In the genomic region with DNA sequence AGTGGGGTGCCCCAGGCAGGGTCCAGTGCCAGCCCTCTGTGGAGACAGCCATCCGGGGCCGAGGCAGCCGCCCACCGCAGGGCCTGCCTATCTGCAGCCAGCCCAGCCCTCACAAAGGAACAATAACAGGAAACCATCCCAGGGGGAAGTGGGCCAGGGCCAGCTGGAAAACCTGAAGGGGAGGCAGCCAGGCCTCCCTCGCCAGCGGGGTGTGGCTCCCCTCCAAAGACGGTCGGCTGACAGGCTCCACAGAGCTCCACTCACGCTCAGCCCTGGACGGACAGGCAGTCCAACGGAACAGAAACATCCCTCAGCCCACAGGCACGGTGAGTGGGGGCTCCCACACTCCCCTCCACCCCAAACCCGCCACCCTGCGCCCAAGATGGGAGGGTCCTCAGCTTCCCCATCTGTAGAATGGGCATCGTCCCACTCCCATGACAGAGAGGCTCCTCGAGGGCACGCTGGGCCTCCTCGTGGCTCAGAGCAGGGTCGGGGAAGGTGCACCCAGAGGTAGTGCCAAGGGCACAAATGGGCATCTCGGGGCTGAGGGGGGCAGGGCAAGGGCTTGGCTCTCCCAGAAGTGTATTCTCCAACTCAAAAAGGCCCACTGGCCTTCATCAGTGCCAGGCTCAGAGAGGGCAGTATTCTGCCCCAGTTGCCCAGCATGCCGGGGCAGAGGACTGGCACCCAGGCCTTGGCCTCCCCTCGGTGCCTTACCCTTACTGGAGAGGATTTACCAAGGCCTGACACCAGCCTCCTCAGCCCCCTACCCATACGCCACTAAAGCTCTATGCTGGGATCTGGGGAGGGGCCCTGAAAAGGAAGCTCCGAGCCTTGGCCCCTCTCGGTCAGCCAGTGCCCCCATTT, we compare ENCODE assay signal across 12 cellular contexts. TPM values are rescaled to one million over a fixed set of nuclear protein-coding genes. Genes with fewer than 3 reads are reported as not detected.
A peak's percentile ranks its signal among the peaks of the same experiment; 100 is the strongest.
DNase-seq lines count a peak whose midpoint lies in the region; ATAC-seq and TF ChIP-seq lines count a peak whose summit lies in the region.
"Had no signal": no experiment of that assay in that cellular context is flagged by ENCODE, and none has a peak within 500 bp of the region (broad histone marks: within the 10 kb centered on the region; RNA-seq: fewer than 3 reads in every experiment).

CDH5 (plus strand) TSS at position 259 of the 867 bp plus-strand sequence. CDS start 12,647 bp downstream, outside the sequence.

- CTCF ChIA-PET in CD4-positive, alpha-beta T cell (lab: Charles Lee), result no interaction called here

- H3K9me3 ChIP-seq in Peyer's patch, result no peaks in the 10 kb centered on the region
- H3K9me3 ChIP-seq in endodermal cell (ENCODE audit: control insufficient read depth, low read length), result no peaks in the 10 kb centered on the region
- H3K9me3 ChIP-seq in lung (ENCODE audit: control insufficient read depth in 2 of 2, insufficient read depth in 1 of 2, low read length in 1 of 2), result no peaks in the 10 kb centered on the region
- H3K9me3 ChIP-seq in thyroid gland, result no peaks in the 10 kb centered on the region
- H3K9me3 ChIP-seq in CD4-positive, alpha-beta T cell (ENCODE audit: control insufficient read depth, low read length), result no peaks in the 10 kb centered on the region
- H3K9me3 ChIP-seq: HAP-1 had no signal

- peak within 1 kb of the TSS; percentile 24 to 65 (median 46) for H3K27ac ChIP-seq in Peyer's patch
- H3K27ac ChIP-seq in endodermal cell (ENCODE audit: low read depth, low read length), result no peak within 1 kb of the TSS
- peak within 1 kb of the TSS; percentile 58 to 90 for H3K27ac ChIP-seq in lung (ENCODE audit: low read depth in 1 of 2, low read length in 1 of 2)
- H3K27ac ChIP-seq in thyroid gland, result peak within 1 kb of the TSS; percentile 63 to 68 (median 67)
- H3K27ac ChIP-seq in CD4-positive, alpha-beta T cell (ENCODE audit: low read depth, low read length), result no peak within 1 kb of the TSS

- TF ChIP-seq CTCF in Peyer's patch (IDR thresholded peaks at IDR 0.05) (no peak), endodermal cell (conservative IDR thresholded peaks at IDR 0.05) (no peak), lung (IDR thresholded peaks at IDR 0.05; ENCODE audit: control extremely low read depth, extremely low read depth) (no peak), thyroid gland (IDR thresholded peaks at IDR 0.05) (no peak)
- TF ChIP-seq CTCF in CD4-positive, alpha-beta T cell (IDR thresholded peaks at IDR 0.05), result no peak

- no peaks in the 10 kb centered on the region for H3K27me3 ChIP-seq in Peyer's patch
- no peaks in the 10 kb centered on the region for H3K27me3 ChIP-seq in endodermal cell (ENCODE audit: control insufficient read depth, insufficient read depth, low read length, poor library complexity, severe bottlenecking)
- H3K27me3 ChIP-seq in lung (ENCODE audit: control insufficient read depth, insufficient read depth), result no peaks in the 10 kb centered on the region
- H3K27me3 ChIP-seq in thyroid gland, result no peaks in the 10 kb centered on the region
- H3K27me3 ChIP-seq in CD4-positive, alpha-beta T cell (ENCODE audit: control insufficient read depth, insufficient read depth, low read length), result peaks cover 21% of the 10 kb centered on the region

- TF ChIP-seq POLR2A in Peyer's patch (IDR thresholded peaks at IDR 0.05) (no peak), thyroid gland (IDR thresholded peaks at IDR 0.05) (peak in 1 of 2 donors; percentile 36)

- H3K27ac Mint-ChIP-seq in endodermal cell, result no peak within 1 kb of the TSS
- no peak within 1 kb of the TSS for H3K27ac Mint-ChIP-seq in CD4-positive, alpha-beta T cell
- H3K27ac Mint-ChIP-seq: activated B cell treated with CpG ODN at 0.5 μM for 24 hours, type B pancreatic cell had no signal

- intact Hi-C loops in thyroid gland (cut with DNase I), result no loop called here
- intact Hi-C loops in CD4-positive, alpha-beta T cell (cut with DNase I, micrococcal nuclease), result no loop called here

- POLR2A ChIA-PET in CD4-positive, alpha-beta T cell (lab: Charles Lee), result no interaction called here

- peaks cover 6% of the 10 kb centered on the region for H3K27me3 Mint-ChIP-seq in endodermal cell (ENCODE audit: insufficient read depth)
- peaks cover 49% of the 10 kb centered on the region for H3K27me3 Mint-ChIP-seq in CD4-positive, alpha-beta T cell

- no peaks in the 10 kb centered on the region for H3K9me3 Mint-ChIP-seq in endodermal cell
- H3K9me3 Mint-ChIP-seq in CD4-positive, alpha-beta T cell, result no peaks in the 10 kb centered on the region
- H3K9me3 Mint-ChIP-seq: activated B cell treated with CpG ODN at 0.5 μM for 24 hours, type B pancreatic cell had no signal

- no peak within 1 kb of the TSS for H3K9ac ChIP-seq in endodermal cell (ENCODE audit: extremely low read depth, low read length, poor library complexity, severe bottlenecking)

- H3K36me3 ChIP-seq in Peyer's patch (no peaks in the 10 kb centered on the region), endodermal cell (ENCODE audit: control insufficient read depth, insufficient read depth, low read length) (no peaks in the 10 kb centered on the region), lung (ENCODE audit: control insufficient read depth in 2 of 2, insufficient read depth in 2 of 2, low read length in 2 of 2) (no peaks in the 10 kb centered on the region), thyroid gland (no peaks in the 10 kb centered on the region)
- H3K36me3 ChIP-seq: HAP-1 had no signal

- no peaks in the 10 kb centered on the region for H3K36me3 Mint-ChIP-seq in endodermal cell (ENCODE audit: low read depth)
- H3K36me3 Mint-ChIP-seq in CD4-positive, alpha-beta T cell (ENCODE audit: low read depth), result no peaks in the 10 kb centered on the region
- H3K36me3 Mint-ChIP-seq: type B pancreatic cell had no signal

- H3K4me1 ChIP-seq in Peyer's patch, result no peaks in the 10 kb centered on the region
- peaks cover 7% of the 10 kb centered on the region for H3K4me1 ChIP-seq in endodermal cell (ENCODE audit: control insufficient read depth, insufficient read depth, low read length)
- H3K4me1 ChIP-seq in lung (ENCODE audit: control insufficient read depth in 2 of 2, insufficient read depth in 2 of 2, low read length in 2 of 2), result peaks cover 0 to 18% of the 10 kb centered on the region in 2 donors
- H3K4me1 ChIP-seq in thyroid gland, result peaks cover 0 to 31% of the 10 kb centered on the region in 2 donors
- H3K4me1 ChIP-seq: HAP-1 had no signal

- ATAC-seq in lung (ENCODE audit: insufficient read depth, low FRiP score) (no peak), HG03378 (IDR thresholded peaks at IDR 0.05; ENCODE audit: unreplicated experiment) (no peak)
- ATAC-seq in CD4-positive, alpha-beta T cell (ENCODE audit: poor library complexity), result no peak

- 92 to 93% methylated on average over 6 to 25 of the region's 25 CpGs for WGBS in endodermal cell (ENCODE audit: insufficient coverage in 1 of 2, insufficient read length in 1 of 2), 2 experiments
- 49 to 51% methylated on average over 25 of the region's 25 CpGs for WGBS in lung, 2 donors
- WGBS in thyroid gland, 2 donors, result 70 to 72% methylated on average over 6 to 15 of the region's 25 CpGs

- H3K4me1 Mint-ChIP-seq in endodermal cell, result peaks cover 31% of the 10 kb centered on the region
- H3K4me1 Mint-ChIP-seq in CD4-positive, alpha-beta T cell (ENCODE audit: low read depth), result no peaks in the 10 kb centered on the region
- H3K4me1 Mint-ChIP-seq: activated B cell treated with CpG ODN at 0.5 μM for 24 hours had no signal

- peak in 1 of 3 donors; percentile 50 for DNase-seq in Peyer's patch
- DNase-seq in endodermal cell, result peak; percentile 60
- peak; percentile 58 for DNase-seq in lung (ENCODE audit: low spot score)
- DNase-seq in thyroid gland, result peak; percentile 29 to 40
- DNase-seq in NCI-H2029 (lab: John Stamatoyannopoulos, UW), result no peak
- DNase-seq in DMS153 (lab: John Stamatoyannopoulos, UW), result no peak
- DNase-seq in CD4-positive, alpha-beta T cell, result no peak
- DNase-seq: activated B cell treated with CpG ODN at 0.5 μM for 24 hours had no signal

- H3K4me3 Mint-ChIP-seq in endodermal cell, result no peak within 1 kb of the TSS
- H3K4me3 Mint-ChIP-seq in CD4-positive, alpha-beta T cell, result no peak within 1 kb of the TSS
- H3K4me3 Mint-ChIP-seq: activated B cell treated with CpG ODN at 0.5 μM for 24 hours had no signal

- H3K4me3 ChIP-seq in Peyer's patch (peak within 1 kb of the TSS in 2 of 4 donors; percentile 21 to 36), endodermal cell (ENCODE audit: low read length) (no peak within 1 kb of the TSS), lung (peak within 1 kb of the TSS; percentile 57), thyroid gland (replicated peaks in 1 of 3) (peak within 1 kb of the TSS in 2 of 3 donors; percentile 7 to 23)
- H3K4me3 ChIP-seq: HAP-1 had no signal

RNA-seq across cellular contexts. Expression of gene CDH5, which starts in this region (rescaled TPM):
- total RNA-seq in Peyer's patch (10 to 100 TPM in 3 of 4 donors, 1 to 10 TPM in 1; 5.3 to 28.1 (median 11.4) TPM), endodermal cell (under 1 TPM in 1 of 2 donors, not detected in 1; 0.18 TPM), lung (100 to 1,000 TPM in 1 of 2 donors, 10 to 100 TPM in 1; 80.2 to 196 TPM), thyroid gland (10 to 100 TPM; 56.0 to 90.0 (median 67.2) TPM)
- 0.39 TPM for polyA plus RNA-seq in endodermal cell (2013, experiment 1 of 2)
- polyA plus RNA-seq in endodermal cell (2013, experiment 2 of 2), result 0.75 TPM
- 10 to 100 TPM; 29.9 to 82.1 TPM for polyA plus RNA-seq in lung
- not detected for total RNA-seq in CD4-positive, alpha-beta T cell
- total RNA-seq: activated B cell treated with CpG ODN at 0.5 μM for 24 hours, fibroblast of lung had no signal

Comparison
In these comparisons a context has a peak if more than half of its experiments do, and no peak if none do; other contexts are left out.
1. RNA of gene CDH5 (total RNA-seq): 80.2 to 196 TPM in lung, 56.0 to 90.0 TPM in thyroid gland and 5.3 to 28.1 TPM in Peyer's patch; 0.18 TPM in endodermal cell and not detected in CD4-positive, alpha-beta T cell; every median in the first group is over 4 times any median in the second.
2. Peak in DNase-seq in endodermal cell; RNA of the gene not detected or under 1 TPM.
3. DNase-seq: peak in lung (single experiment) and thyroid gland (2 of 2); none in NCI-H2029 (single experiment), DMS153 (single experiment) and CD4-positive, alpha-beta T cell (0 of 10).
4. H3K27ac ChIP-seq: peak in Peyer's patch (4 of 4), lung (2 of 2) and thyroid gland (3 of 3); none in endodermal cell (single experiment) and CD4-positive, alpha-beta T cell (single experiment).